In the genomic region with DNA sequence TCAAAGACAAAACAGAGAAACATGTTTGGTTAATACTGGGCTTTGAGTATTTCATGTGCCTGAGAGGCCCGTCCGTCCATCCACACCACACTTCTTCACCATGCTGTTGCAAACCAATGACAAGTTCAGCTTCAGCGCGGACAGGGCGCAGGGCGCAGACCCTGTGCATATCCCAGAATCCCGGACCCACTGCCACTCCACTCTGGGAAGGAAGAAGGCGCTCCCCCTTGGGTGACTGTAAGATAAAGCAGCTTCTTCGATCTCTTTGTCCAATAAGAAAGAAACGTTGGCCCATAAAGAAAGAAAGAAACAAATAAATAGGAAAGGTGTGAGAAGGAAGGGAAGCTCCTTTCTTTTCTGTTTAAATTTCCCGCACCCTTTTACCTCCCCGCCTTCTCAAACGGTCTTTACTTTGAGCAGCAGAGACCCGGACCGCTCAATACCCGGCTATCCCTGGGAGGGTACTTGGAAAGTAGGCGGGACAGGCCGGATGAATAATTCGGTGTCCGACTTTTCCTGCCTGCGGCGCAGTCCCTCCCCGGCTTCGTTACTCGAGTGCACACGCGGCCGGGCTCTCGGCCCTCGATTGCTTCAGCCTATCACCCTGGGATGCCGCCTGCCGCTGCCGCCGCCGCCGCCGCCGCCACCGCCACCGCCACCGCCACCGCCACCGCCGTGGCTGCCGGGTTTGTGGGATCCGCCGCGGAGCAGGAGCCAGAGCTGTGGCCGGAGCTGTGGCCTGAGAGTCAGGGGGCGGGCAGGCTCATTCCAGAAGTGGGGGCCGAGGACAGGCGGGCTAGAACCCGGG, we compare ENCODE assay signal across 1 cellular context.
TF ChIP-seq lines count a peak whose summit lies in the region.

No MANE protein-coding gene starts in this region.

TF ChIP-seq in WTC11, 78 proteins besides CTCF, POLR2A, EP300 and RAD21 (continued from another document):
- TF ChIP-seq, protein P1, sequence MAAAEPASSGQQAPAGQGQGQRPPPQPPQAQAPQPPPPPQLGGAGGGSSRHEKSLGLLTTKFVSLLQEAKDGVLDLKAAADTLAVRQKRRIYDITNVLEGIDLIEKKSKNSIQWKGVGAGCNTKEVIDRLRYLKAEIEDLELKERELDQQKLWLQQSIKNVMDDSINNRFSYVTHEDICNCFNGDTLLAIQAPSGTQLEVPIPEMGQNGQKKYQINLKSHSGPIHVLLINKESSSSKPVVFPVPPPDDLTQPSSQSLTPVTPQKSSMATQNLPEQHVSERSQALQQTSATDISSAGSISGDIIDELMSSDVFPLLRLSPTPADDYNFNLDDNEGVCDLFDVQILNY (CRISPR knock-in tag; IDR thresholded peaks at IDR 0.05), result no peak; the same call in 1 of the 2 replicates
- TF ChIP-seq RELA (CRISPR knock-in tag; IDR thresholded peaks at IDR 0.05; ENCODE audit: borderline replicate concordance) (no peak; the same call in 1 of the 2 replicates), ZNF263 (CRISPR knock-in tag; IDR thresholded peaks at IDR 0.05; ENCODE audit: low read depth) (no peak), GRHL2 (CRISPR knock-in tag; IDR thresholded peaks at IDR 0.05; ENCODE audit: insufficient replicate concordance, severe bottlenecking) (no peak), JAZF1 (CRISPR knock-in tag; IDR thresholded peaks at IDR 0.05) (no peak), ZNF317 (CRISPR knock-in tag; IDR thresholded peaks at IDR 0.05; ENCODE audit: borderline replicate concordance, low read depth) (no peak)
- TF ChIP-seq, protein P2, sequence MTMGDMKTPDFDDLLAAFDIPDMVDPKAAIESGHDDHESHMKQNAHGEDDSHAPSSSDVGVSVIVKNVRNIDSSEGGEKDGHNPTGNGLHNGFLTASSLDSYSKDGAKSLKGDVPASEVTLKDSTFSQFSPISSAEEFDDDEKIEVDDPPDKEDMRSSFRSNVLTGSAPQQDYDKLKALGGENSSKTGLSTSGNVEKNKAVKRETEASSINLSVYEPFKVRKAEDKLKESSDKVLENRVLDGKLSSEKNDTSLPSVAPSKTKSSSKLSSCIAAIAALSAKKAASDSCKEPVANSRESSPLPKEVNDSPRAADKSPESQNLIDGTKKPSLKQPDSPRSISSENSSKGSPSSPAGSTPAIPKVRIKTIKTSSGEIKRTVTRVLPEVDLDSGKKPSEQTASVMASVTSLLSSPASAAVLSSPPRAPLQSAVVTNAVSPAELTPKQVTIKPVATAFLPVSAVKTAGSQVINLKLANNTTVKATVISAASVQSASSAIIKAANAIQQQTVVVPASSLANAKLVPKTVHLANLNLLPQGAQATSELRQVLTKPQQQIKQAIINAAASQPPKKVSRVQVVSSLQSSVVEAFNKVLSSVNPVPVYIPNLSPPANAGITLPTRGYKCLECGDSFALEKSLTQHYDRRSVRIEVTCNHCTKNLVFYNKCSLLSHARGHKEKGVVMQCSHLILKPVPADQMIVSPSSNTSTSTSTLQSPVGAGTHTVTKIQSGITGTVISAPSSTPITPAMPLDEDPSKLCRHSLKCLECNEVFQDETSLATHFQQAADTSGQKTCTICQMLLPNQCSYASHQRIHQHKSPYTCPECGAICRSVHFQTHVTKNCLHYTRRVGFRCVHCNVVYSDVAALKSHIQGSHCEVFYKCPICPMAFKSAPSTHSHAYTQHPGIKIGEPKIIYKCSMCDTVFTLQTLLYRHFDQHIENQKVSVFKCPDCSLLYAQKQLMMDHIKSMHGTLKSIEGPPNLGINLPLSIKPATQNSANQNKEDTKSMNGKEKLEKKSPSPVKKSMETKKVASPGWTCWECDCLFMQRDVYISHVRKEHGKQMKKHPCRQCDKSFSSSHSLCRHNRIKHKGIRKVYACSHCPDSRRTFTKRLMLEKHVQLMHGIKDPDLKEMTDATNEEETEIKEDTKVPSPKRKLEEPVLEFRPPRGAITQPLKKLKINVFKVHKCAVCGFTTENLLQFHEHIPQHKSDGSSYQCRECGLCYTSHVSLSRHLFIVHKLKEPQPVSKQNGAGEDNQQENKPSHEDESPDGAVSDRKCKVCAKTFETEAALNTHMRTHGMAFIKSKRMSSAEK (CRISPR knock-in tag; IDR thresholded peaks at IDR 0.05; ENCODE audit: borderline replicate concordance), result no peak
